In the genomic region with DNA sequence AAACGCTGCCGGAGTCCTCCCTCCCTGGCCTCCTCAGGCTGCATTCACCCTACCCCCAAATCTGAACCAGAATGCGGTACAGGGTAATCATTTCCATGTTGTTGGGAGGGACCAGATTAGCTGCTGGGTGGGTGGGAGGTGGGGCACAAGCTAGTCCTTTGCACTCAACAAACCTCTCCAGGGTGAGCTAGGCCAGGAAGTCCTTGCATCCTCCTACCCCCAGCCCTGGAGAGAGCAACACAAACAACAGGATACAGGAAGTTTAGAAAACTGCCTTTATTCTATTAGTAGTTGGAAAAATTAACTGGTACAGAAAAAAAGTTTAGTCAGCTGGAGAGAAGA, we compare ENCODE assay signal across 8 cellular contexts. TPM values are rescaled to one million over a fixed set of nuclear protein-coding genes. Genes with fewer than 3 reads are reported as not detected.
A peak's percentile ranks its signal among the peaks of the same experiment; 100 is the strongest.
DNase-seq lines count a peak whose midpoint lies in the region; ATAC-seq lines count a peak whose summit lies in the region.

No MANE protein-coding gene starts in this region.

- ATAC-seq in GM21528 (IDR thresholded peaks at IDR 0.05; ENCODE audit: low FRiP score, unreplicated experiment) (no peak), HG03432 (IDR thresholded peaks at IDR 0.05; ENCODE audit: unreplicated experiment) (no peak)

- no peaks in the 10 kb centered on the region for H3K27me3 ChIP-seq in BLaER1
- H3K27me3 ChIP-seq in H7 (ENCODE audit: control insufficient read depth, insufficient read depth, low read length): no peaks in the 10 kb centered on the region
- no peaks in the 10 kb centered on the region for H3K27me3 ChIP-seq in iPS-15b (ENCODE audit: control insufficient read depth, insufficient read depth, low read length)
- H3K27me3 ChIP-seq in subcutaneous abdominal adipose tissue (ENCODE audit: control insufficient read depth in 5 of 5, insufficient read depth in 4 of 5, low read length in 5 of 5): no peaks in the 10 kb centered on the region

- no peaks in the 10 kb centered on the region for H3K27me3 Mint-ChIP-seq in activated T-cell treated with anti-CD3 and anti-CD28 coated beads, Interleukin-2, amount 50 U/mL, for 24 hours

- peaks cover 90% of the 10 kb centered on the region for H3K36me3 Mint-ChIP-seq in activated T-cell treated with anti-CD3 and anti-CD28 coated beads, Interleukin-2, amount 50 U/mL, for 24 hours (ENCODE audit: low read depth)

- peak overlapping the region; percentile 88 for H3K4me3 ChIP-seq in BLaER1
- peak overlapping the region; percentile 69 for H3K4me3 ChIP-seq in H7 (ENCODE audit: insufficient read depth, low read depth, low read length)
- peak overlapping the region; percentile 89 for H3K4me3 ChIP-seq in iPS-15b (ENCODE audit: low read depth, low read length)
- H3K4me3 ChIP-seq in subcutaneous abdominal adipose tissue (ENCODE audit: low read depth in 1 of 5, low read length in 5 of 5): peak overlapping the region; percentile 48 to 86 (median 83)

- DNase-seq in H7 (no peak), mesenteric fat pad (ENCODE audit: low spot score) (no peak)
- DNase-seq in activated T-cell treated with anti-CD3 and anti-CD28 coated beads, Interleukin-2, amount 50 U/mL, for 24 hours: no peak

- peaks cover 42% of the 10 kb centered on the region for H4K20me1 ChIP-seq in BLaER1

- H3K4me2 ChIP-seq in BLaER1: peak overlapping the region; percentile 85

- H3K4me1 ChIP-seq in BLaER1 (peaks cover 41% of the 10 kb centered on the region), iPS-15b (ENCODE audit: control insufficient read depth, insufficient read depth, low read length) (no peaks in the 10 kb centered on the region), subcutaneous abdominal adipose tissue (ENCODE audit: control insufficient read depth in 5 of 5, insufficient read depth in 5 of 5, low read length in 5 of 5) (peaks cover 12 to 36% (median 34%) of the 10 kb centered on the region in 5 donors)

- H3K36me3 ChIP-seq in BLaER1 (peaks cover 77% of the 10 kb centered on the region), H7 (replicated peaks; ENCODE audit: control insufficient read depth, insufficient read depth, low read length) (peaks cover 19% of the 10 kb centered on the region), iPS-15b (ENCODE audit: control insufficient read depth, insufficient read depth, low read length) (peaks cover 30% of the 10 kb centered on the region), subcutaneous abdominal adipose tissue (ENCODE audit: control insufficient read depth in 5 of 5, insufficient read depth in 5 of 5, low read length in 5 of 5) (peaks cover 9 to 56% (median 45%) of the 10 kb centered on the region in 5 donors)

- H3K9me3 ChIP-seq in BLaER1: no peaks in the 10 kb centered on the region
- H3K9me3 ChIP-seq in iPS-15b (ENCODE audit: control insufficient read depth, insufficient read depth, low read length): no peaks in the 10 kb centered on the region
- no peaks in the 10 kb centered on the region for H3K9me3 ChIP-seq in subcutaneous abdominal adipose tissue (ENCODE audit: control insufficient read depth in 5 of 5, low read length in 5 of 5)

- peaks cover 39% of the 10 kb centered on the region for H3K4me1 Mint-ChIP-seq in activated T-cell treated with anti-CD3 and anti-CD28 coated beads, Interleukin-2, amount 50 U/mL, for 24 hours (ENCODE audit: low read depth)

- peak overlapping the region; percentile 86 for H3K4me3 Mint-ChIP-seq in activated T-cell treated with anti-CD3 and anti-CD28 coated beads, Interleukin-2, amount 50 U/mL, for 24 hours

- H3K27ac ChIP-seq in BLaER1: peak overlapping the region; percentile 94
- peak overlapping the region; percentile 97 for H3K27ac ChIP-seq in subcutaneous abdominal adipose tissue (ENCODE audit: low read depth, low read length)

- H3K9ac ChIP-seq in BLaER1 (peak overlapping the region; percentile 96), iPS-15b (ENCODE audit: low read depth, low read length) (peak overlapping the region; percentile 61), subcutaneous abdominal adipose tissue (ENCODE audit: low read length in 5 of 5) (peak overlapping the region; percentile 15 to 94 (median 70))

- H3K27ac Mint-ChIP-seq in activated T-cell treated with anti-CD3 and anti-CD28 coated beads, Interleukin-2, amount 50 U/mL, for 24 hours: peak overlapping the region; percentile 95

- no peaks in the 10 kb centered on the region for H3K9me3 Mint-ChIP-seq in activated T-cell treated with anti-CD3 and anti-CD28 coated beads, Interleukin-2, amount 50 U/mL, for 24 hours

RNA-seq across cellular contexts. Expression of gene GPX1, which starts 0.7 kb away (rescaled TPM):
- 222 and 298 TPM in 2 replicates for total RNA-seq in H7 (2014; rRNA removed; shearing (Covaris generic))
- total RNA-seq in mesenteric fat pad: 724 TPM

RNA-seq across cellular contexts. Expression of gene USP4, which starts 19.0 kb away (rescaled TPM):
- total RNA-seq in H7 (2014; rRNA removed; shearing (Covaris generic)): 9.6 and 10.7 TPM in 2 replicates
- total RNA-seq in mesenteric fat pad: 65.5 TPM

RNA-seq across cellular contexts. Expression of gene RHOA, which starts 52.9 kb away (rescaled TPM):
- 377 and 386 TPM in 2 replicates for total RNA-seq in H7 (2014; rRNA removed; shearing (Covaris generic))
- total RNA-seq in mesenteric fat pad: 563 TPM

RNA-seq across cellular contexts. Expression of gene TCTA, which starts 53.4 kb away (rescaled TPM):
- 5.8 and 10.9 TPM in 2 replicates for total RNA-seq in H7 (2014; rRNA removed; shearing (Covaris generic))
- total RNA-seq in mesenteric fat pad: 23.5 TPM
